1 cellular context compared by ENCODE assay signal in genomic region chr1:226706664-226707063, GRCh38.
A peak's percentile ranks its signal among the peaks of the same experiment; 100 is the strongest.
TF ChIP-seq lines count a peak whose summit lies in the region.

No MANE protein-coding gene starts in this region.

TF ChIP-seq in HEK293, 187 proteins besides CTCF, POLR2A, EP300 and RAD21 (continued from another document):
- TF ChIP-seq ZNF707 (tag by site-specific recombination; IDR thresholded peaks at IDR 0.05): no peak
- no peak for TF ChIP-seq ZBTB7A (tag by site-specific recombination; IDR thresholded peaks at IDR 0.05; ENCODE audit: low read depth)
- peak; percentile 25; the same call in 1 of the 2 replicates for TF ChIP-seq SP7 (tag by site-specific recombination; IDR thresholded peaks at IDR 0.05)
- no peak for TF ChIP-seq ZNF19 (tag by site-specific recombination; IDR thresholded peaks at IDR 0.05; ENCODE audit: low read depth)
- TF ChIP-seq ZNF248 (tag by site-specific recombination; IDR thresholded peaks at IDR 0.05): no peak
- TF ChIP-seq KLF9 (tag by site-specific recombination; IDR thresholded peaks at IDR 0.05; ENCODE audit: low read depth): no peak
- TF ChIP-seq ZNF639 (tag by site-specific recombination; IDR thresholded peaks at IDR 0.05): no peak
- TF ChIP-seq ZIC2 (tag by site-specific recombination; IDR thresholded peaks at IDR 0.05): no peak
- TF ChIP-seq ZNF37A (tag by site-specific recombination; IDR thresholded peaks at IDR 0.05): no peak
- 0 out of 2 replicates have a peak, but pooled peaks have one; percentile 31 for TF ChIP-seq SCRT2 (tag by site-specific recombination; IDR thresholded peaks at IDR 0.05)
- TF ChIP-seq GLI2 (tag by site-specific recombination; IDR thresholded peaks at IDR 0.05; ENCODE audit: borderline replicate concordance, low read depth): no peak
